7 cellular contexts compared by ENCODE assay signal in the genomic region with DNA sequence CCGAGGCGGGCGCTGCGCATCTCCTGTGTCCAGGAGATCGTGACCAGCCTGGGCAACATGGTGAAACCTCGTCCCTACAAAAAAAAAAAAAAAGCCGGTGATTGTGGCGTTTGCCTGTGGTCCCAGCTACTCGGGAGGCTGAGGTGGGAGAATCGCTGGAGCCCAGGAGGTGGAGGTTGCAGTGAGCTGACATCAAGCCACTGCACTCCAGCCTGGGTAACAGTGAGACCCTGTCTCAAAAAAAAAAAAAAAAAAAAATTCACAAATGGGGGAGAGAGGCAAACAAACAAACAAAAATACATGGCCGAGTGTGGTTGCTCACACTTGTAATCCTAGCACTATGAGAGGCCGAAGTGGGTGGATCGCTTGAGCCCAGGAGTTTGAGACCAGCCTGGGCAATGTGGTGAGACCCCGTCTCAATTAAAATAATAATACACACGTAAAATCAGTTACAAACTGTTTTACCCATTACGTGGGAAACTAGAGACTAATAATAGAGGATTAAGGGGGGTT. TPM values are rescaled to one million over a fixed set of nuclear protein-coding genes. Genes with fewer than 3 reads are reported as not detected.
DNase-seq lines count a peak whose midpoint lies in the region; ATAC-seq lines count a peak whose summit lies in the region.

No MANE protein-coding gene starts in this region.

- peak overlapping the region; percentile 10; the same call in 1 of the 2 replicates for H3K27ac ChIP-seq in HUES6 (ENCODE audit: low read depth, low read length)

- peaks cover 25% of the 10 kb centered on the region for H3K36me3 Mint-ChIP-seq in activated CD8-positive, alpha-beta T cell treated with anti-CD3 and anti-CD28 coated beads, Interleukin-2, amount 10 ng/mL, durations not matched to agents 7 days and 5 days (ENCODE audit: low read depth)
- H3K36me3 Mint-ChIP-seq in stimulated activated naive B cell treated with anti-CD40 and anti-IgM and Interleukin-4, amounts not matched to agents 10 μg/mL and 1 μg/mL and 100 μg/mL, for 72 hours: peaks cover 11 to 18% of the 10 kb centered on the region in 2 donors

- H3K36me3 ChIP-seq in HUES6 (ENCODE audit: control insufficient read depth, insufficient read depth, low read length): peaks cover 12% of the 10 kb centered on the region
- no peaks in the 10 kb centered on the region for H3K36me3 ChIP-seq in iPS-15b (ENCODE audit: control insufficient read depth, insufficient read depth, low read length)

- H3K4me1 ChIP-seq in HUES6 (ENCODE audit: control insufficient read depth, insufficient read depth, low read length): 0 out of 2 replicates have a peak, but pooled peaks cover 4% of the 10 kb centered on the region
- peaks cover 3% of the 10 kb centered on the region for H3K4me1 ChIP-seq in iPS-15b (ENCODE audit: control insufficient read depth, insufficient read depth, low read length)

- H3K27me3 Mint-ChIP-seq in activated CD8-positive, alpha-beta T cell treated with anti-CD3 and anti-CD28 coated beads, Interleukin-2, amount 10 ng/mL, durations not matched to agents 7 days and 5 days (ENCODE audit: low read depth): no peaks in the 10 kb centered on the region
- no peaks in the 10 kb centered on the region for H3K27me3 Mint-ChIP-seq in stimulated activated naive B cell treated with anti-CD40 and anti-IgM and Interleukin-4, amounts not matched to agents 10 μg/mL and 1 μg/mL and 100 μg/mL, for 72 hours

- H3K27ac Mint-ChIP-seq in activated CD8-positive, alpha-beta T cell treated with anti-CD3 and anti-CD28 coated beads, Interleukin-2, amount 10 ng/mL, durations not matched to agents 7 days and 5 days: peak overlapping the region; percentile 96
- H3K27ac Mint-ChIP-seq in stimulated activated naive B cell treated with anti-CD40 and anti-IgM and Interleukin-4, amounts not matched to agents 10 μg/mL and 1 μg/mL and 100 μg/mL, for 72 hours: peak overlapping the region; percentile 99

- DNase-seq in activated CD8-positive, alpha-beta T cell treated with anti-CD3 and anti-CD28 coated beads, Interleukin-2, amount 10 ng/mL, durations not matched to agents 7 days and 5 days: no peak
- no peak for DNase-seq in stimulated activated naive B cell treated with anti-CD40 and anti-IgM and Interleukin-4, amounts not matched to agents 10 μg/mL and 1 μg/mL and 100 μg/mL, for 72 hours
- no peak for DNase-seq in mesenteric fat pad (ENCODE audit: low spot score)
- DNase-seq in NCI-H1105 (lab: John Stamatoyannopoulos, UW): no peak

- no peaks in the 10 kb centered on the region for H3K9me3 Mint-ChIP-seq in activated CD8-positive, alpha-beta T cell treated with anti-CD3 and anti-CD28 coated beads, Interleukin-2, amount 10 ng/mL, durations not matched to agents 7 days and 5 days (ENCODE audit: insufficient read depth)
- H3K9me3 Mint-ChIP-seq in stimulated activated naive B cell treated with anti-CD40 and anti-IgM and Interleukin-4, amounts not matched to agents 10 μg/mL and 1 μg/mL and 100 μg/mL, for 72 hours: peaks cover 5 to 9% of the 10 kb centered on the region in 2 donors

- H3K27me3 ChIP-seq in HUES6 (ENCODE audit: control insufficient read depth, insufficient read depth, low read length) (no peaks in the 10 kb centered on the region), iPS-15b (ENCODE audit: control insufficient read depth, insufficient read depth, low read length) (no peaks in the 10 kb centered on the region)

- H3K4me3 ChIP-seq in HUES6 (ENCODE audit: low read depth, low read length) (peak overlapping the region; percentile 88), iPS-15b (ENCODE audit: low read depth, low read length) (peak overlapping the region; percentile 99)

- POLR2A ChIA-PET in activated CD8-positive, alpha-beta T cell treated with anti-CD3 and anti-CD28 coated beads, Interleukin-2, amount 10 ng/mL, durations not matched to agents 7 days and 5 days (lab: Charles Lee): interaction anchor here (0.9 to 1.6 kb wide), 2 partner anchors 8 to 23 kb away, joined by 3 to 7 read pairs; no protein-coding TSS in a partner anchor

- H3K9me3 ChIP-seq in HUES6 (ENCODE audit: control insufficient read depth, insufficient read depth, low read depth, low read length): no peaks in the 10 kb centered on the region
- no peaks in the 10 kb centered on the region for H3K9me3 ChIP-seq in iPS-15b (ENCODE audit: control insufficient read depth, insufficient read depth, low read length)

- H3K4me1 Mint-ChIP-seq in activated CD8-positive, alpha-beta T cell treated with anti-CD3 and anti-CD28 coated beads, Interleukin-2, amount 10 ng/mL, durations not matched to agents 7 days and 5 days (ENCODE audit: low read depth): peaks cover 35% of the 10 kb centered on the region
- H3K4me1 Mint-ChIP-seq in stimulated activated naive B cell treated with anti-CD40 and anti-IgM and Interleukin-4, amounts not matched to agents 10 μg/mL and 1 μg/mL and 100 μg/mL, for 72 hours: peaks cover 16 to 33% of the 10 kb centered on the region in 2 donors

- CTCF ChIA-PET in activated CD8-positive, alpha-beta T cell treated with anti-CD3 and anti-CD28 coated beads, Interleukin-2, amount 10 ng/mL, durations not matched to agents 7 days and 5 days (lab: Charles Lee): interaction anchor here (1.0 to 5.6 kb wide), 6 partner anchors 11 to 336 kb away, joined by 3 to 35 read pairs (median 6); no protein-coding TSS in a partner anchor

- peak overlapping the region; percentile 96 for H3K4me3 Mint-ChIP-seq in activated CD8-positive, alpha-beta T cell treated with anti-CD3 and anti-CD28 coated beads, Interleukin-2, amount 10 ng/mL, durations not matched to agents 7 days and 5 days
- H3K4me3 Mint-ChIP-seq in stimulated activated naive B cell treated with anti-CD40 and anti-IgM and Interleukin-4, amounts not matched to agents 10 μg/mL and 1 μg/mL and 100 μg/mL, for 72 hours: peak overlapping the region; percentile 93 to 98

- ATAC-seq in activated CD8-positive, alpha-beta T cell treated with anti-CD3 and anti-CD28 coated beads, Interleukin-2, amount 10 ng/mL, durations not matched to agents 7 days and 5 days: no peak
- ATAC-seq in stimulated activated naive B cell treated with anti-CD40 and anti-IgM and Interleukin-4, amounts not matched to agents 10 μg/mL and 1 μg/mL and 100 μg/mL, for 72 hours (replicated peaks): no peak
- no peak for ATAC-seq in HG02642 (IDR thresholded peaks at IDR 0.05; ENCODE audit: poor library complexity, unreplicated experiment)

- H3K9ac ChIP-seq in HUES6 (ENCODE audit: low read length) (peak overlapping the region; percentile 89), iPS-15b (ENCODE audit: low read depth, low read length) (peak overlapping the region; percentile 79)

RNA-seq across cellular contexts. Expression of a gene that starts 0.8 kb away (rescaled TPM):
- total RNA-seq in activated CD8-positive, alpha-beta T cell treated with anti-CD3 and anti-CD28 coated beads, Interleukin-2, amount 10 ng/mL, durations not matched to agents 7 days and 5 days: 10 to 100 TPM; 15.3 to 17.0 TPM
- total RNA-seq in mesenteric fat pad: 22.4 TPM

RNA-seq across cellular contexts. Expression of a gene that starts 0.9 kb away (rescaled TPM):
- 10 to 100 TPM; 49.5 to 55.0 TPM for total RNA-seq in activated CD8-positive, alpha-beta T cell treated with anti-CD3 and anti-CD28 coated beads, Interleukin-2, amount 10 ng/mL, durations not matched to agents 7 days and 5 days
- 28.3 TPM for total RNA-seq in mesenteric fat pad

RNA-seq across cellular contexts. Expression of a gene that starts 55.0 kb away (rescaled TPM):
- not detected for total RNA-seq in activated CD8-positive, alpha-beta T cell treated with anti-CD3 and anti-CD28 coated beads, Interleukin-2, amount 10 ng/mL, durations not matched to agents 7 days and 5 days
- total RNA-seq in mesenteric fat pad: not detected
